ENCODE assay signal across 7 cellular contexts in genomic region chr3:150599611-150600297, GRCh38. TPM values are rescaled to one million over a fixed set of nuclear protein-coding genes. Genes with fewer than 3 reads are reported as not detected.
DNase-seq lines count a peak whose midpoint lies in the region; ATAC-seq, FAIRE-seq and TF ChIP-seq lines count a peak whose summit lies in the region.

No MANE protein-coding gene starts in this region.

- H3K4ac ChIP-seq in IMR-90 (ENCODE audit: low read depth, low read length): peak overlapping the region; percentile 73; the same call in 1 of the 2 replicates

- H3K9ac ChIP-seq in IMR-90 (ENCODE audit: low read depth, low read length): no peak overlapping the region
- no peak overlapping the region for H3K9ac ChIP-seq in kidney (ENCODE audit: low read length in 2 of 2)

- no peak overlapping the region for H3K56ac ChIP-seq in IMR-90 (ENCODE audit: extremely low read depth, insufficient read depth, low read length)

- peaks cover 17 to 46% of the 10 kb centered on the region in 2 experiments for H3K79me1 ChIP-seq in IMR-90 (ENCODE audit: low read depth in 1 of 2, low read length in 2 of 2)

- H3K4me3 ChIP-seq in IMR-90 (ENCODE audit: insufficient read depth, low read depth, low read length) (no peak overlapping the region), osteoblast (ENCODE audit: insufficient read depth, low read length) (peak overlapping the region; percentile 17), kidney (ENCODE audit: low read length in 2 of 2) (no peak overlapping the region)

- H3K27ac ChIP-seq in IMR-90 (ENCODE audit: insufficient read depth, low read length) (no peak overlapping the region), osteoblast (ENCODE audit: low read depth, low read length) (peak overlapping the region; percentile 58), kidney (ENCODE audit: low read depth in 2 of 2, low read length in 2 of 2) (peak overlapping the region in 1 of 2 donors; percentile 29)

- H4K91ac ChIP-seq in IMR-90 (ENCODE audit: insufficient read depth, low read depth, low read length): peak overlapping the region; percentile 40; the same call in 1 of the 2 replicates

- H3K4me1 Mint-ChIP-seq in brain: peaks cover 59% of the 10 kb centered on the region

- H3K18ac ChIP-seq in IMR-90 (ENCODE audit: low read depth, low read length): peak overlapping the region; percentile 34; the same call in 1 of the 2 replicates

- TF ChIP-seq POLR2A in IMR-90 (IDR thresholded peaks at IDR 0.05; ENCODE audit: low read depth, low read length): no peak

- peak overlapping the region; percentile 36; the same call in 1 of the 2 replicates for H3K14ac ChIP-seq in IMR-90 (replicated peaks; ENCODE audit: low read depth, low read length)

- in situ Hi-C loops in IMR-90 (cut with MboI; ENCODE audit: low sequenced_read_pairs): no loop called here

- H3K36me3 Mint-ChIP-seq in brain: peaks cover 19% of the 10 kb centered on the region

- peaks cover 45% of the 10 kb centered on the region for H3K79me2 ChIP-seq in osteoblast (ENCODE audit: insufficient read depth, low read length)

- DNase-seq in IMR-90 (peak; percentile 89), osteoblast (ENCODE audit: insufficient read length, low spot score, missing footprints) (peak; percentile 66), kidney (no peak)
- DNase-seq in activated CD4-positive, CD25-positive, alpha-beta regulatory T cell treated with anti-CD3 and anti-CD28 coated beads, Interleukin-2, amount 50 U/mL, for 72 hours: no peak
- no peak for DNase-seq in activated CD4-positive, alpha-beta T cell treated with anti-CD3 and anti-CD28 coated beads, Interleukin-2, amount 50 U/mL, for 1 hour

- POLR2A ChIA-PET in IMR-90 (lab: Charles Lee; ENCODE audit: unreplicated experiment): no interaction called here

- no peak overlapping the region; the same call in 1 of the 2 replicates for H3K23ac ChIP-seq in IMR-90 (ENCODE audit: low read depth, low read length)

- H2AFZ ChIP-seq in IMR-90 (replicated peaks; ENCODE audit: low read length, poor library complexity) (peak overlapping the region; percentile 73), osteoblast (ENCODE audit: low read length) (peak overlapping the region; percentile 15)

- CTCF ChIA-PET in IMR-90 (lab: Yijun Ruan, JAX): interaction anchor here (0.5 kb wide), 1 partner anchor 36 kb away, joined by 3 read pairs; no protein-coding TSS in a partner anchor

- intact Hi-C loops in IMR-90 (cut with micrococcal nuclease) (loop anchor here (5.0 kb wide), 2 partner anchors 103 to 163 kb away; partner anchors contain the start of genes ERICH6 and SIAH2), kidney (cut with DNase I) (no loop called here)

- peak overlapping the region; percentile 13 to 59; a peak in 3 of 4 replicates for H4K8ac ChIP-seq in IMR-90 (ENCODE audit: low read depth in 2 of 2, low read length in 2 of 2)

- H2BK20ac ChIP-seq in IMR-90 (ENCODE audit: low read depth, low read length): peak overlapping the region; percentile 79; the same call in 1 of the 2 replicates

- no TSS peak for BruUV-seq in IMR-90 (replicated peaks; lab: Mats Ljungman, UMichigan)

- no peak for FAIRE-seq in kidney (lab: Jason Lieb, UNC)

- H3K4me1 ChIP-seq in IMR-90 (ENCODE audit: control insufficient read depth, insufficient read depth, low read length) (no peaks in the 10 kb centered on the region; the same call in 1 of the 2 replicates), osteoblast (ENCODE audit: insufficient read depth, low read length) (peaks cover 29% of the 10 kb centered on the region), kidney (ENCODE audit: control insufficient read depth in 1 of 2, insufficient read depth in 1 of 2, low read depth in 1 of 2, low read length in 2 of 2) (no peaks in the 10 kb centered on the region)

- H3K9me3 Mint-ChIP-seq in brain: peaks cover 0 to 4% (median 0%) of the 10 kb centered on the region in 5 experiments

- H3K9me3 ChIP-seq in IMR-90 (ENCODE audit: control insufficient read depth, insufficient read depth, low read length) (no peaks in the 10 kb centered on the region), osteoblast (ENCODE audit: low read depth, low read length) (no peaks in the 10 kb centered on the region), kidney (ENCODE audit: control insufficient read depth in 1 of 2, low read length in 2 of 2) (no peaks in the 10 kb centered on the region)

- no peak for TF ChIP-seq CTCF in IMR-90 (conservative IDR thresholded peaks at IDR 0.05; ENCODE audit: low read depth, low read length)
- TF ChIP-seq CTCF in brain (conservative IDR thresholded peaks at IDR 0.05): no peak
- no peak for TF ChIP-seq CTCF in osteoblast (IDR thresholded peaks at IDR 0.05; ENCODE audit: extremely low read depth, low read depth, low read length)
- TF ChIP-seq CTCF in kidney (IDR thresholded peaks at IDR 0.05; ENCODE audit: borderline replicate concordance, extremely low read depth, insufficient read depth): no peak

- H4K20me1 ChIP-seq in IMR-90 (ENCODE audit: insufficient read depth, low read length): peaks cover 12% of the 10 kb centered on the region
- no peaks in the 10 kb centered on the region for H4K20me1 ChIP-seq in osteoblast (ENCODE audit: insufficient read depth, low read length)

- H2BK120ac ChIP-seq in IMR-90 (ENCODE audit: low read depth, low read length): peak overlapping the region; percentile 58; the same call in 1 of the 2 replicates

- ATAC-seq in GM18868 (IDR thresholded peaks at IDR 0.05; ENCODE audit: unreplicated experiment) (peak; percentile 37), IMR-90 (ENCODE audit: low read depth) (peak; percentile 2; the same call in 1 of the 2 replicates)

- peak overlapping the region; percentile 94 for H2BK5ac ChIP-seq in IMR-90 (ENCODE audit: low read depth, low read length, poor library complexity, severe bottlenecking)

- dilution Hi-C loops in IMR-90 (cut with HindIII; ENCODE audit: low sequenced_read_pairs, unreplicated experiment): no loop called here

- H2BK15ac ChIP-seq in IMR-90 (ENCODE audit: low read depth, low read length): peak overlapping the region; percentile 67; the same call in 1 of the 3 replicates

- H2AK9ac ChIP-seq in IMR-90 (replicated peaks; ENCODE audit: low read depth, low read length, poor library complexity): peak overlapping the region; percentile 29

- H3K4me2 ChIP-seq in IMR-90 (ENCODE audit: low read depth, low read length): peak overlapping the region; percentile 33; the same call in 1 of the 2 replicates
- peak overlapping the region; percentile 75 for H3K4me2 ChIP-seq in osteoblast (ENCODE audit: insufficient read depth, low read length)

- no peak overlapping the region; the same call in 1 of the 2 replicates for H4K5ac ChIP-seq in IMR-90 (ENCODE audit: low read depth, low read length)

- peaks cover 3% of the 10 kb centered on the region; the same call in 1 of the 2 replicates for H3K9me1 ChIP-seq in IMR-90 (ENCODE audit: insufficient read depth, low read length)

- TF ChIP-seq RAD21 in IMR-90 (IDR thresholded peaks at IDR 0.05; ENCODE audit: low read length): no peak

- no CpG with 5 or more reads among the region's 4 CpGs for WGBS in IMR-90 (ENCODE audit: extremely low coverage in 2 of 2, insufficient read length in 1 of 2), 2 experiments

- H3K36me3 ChIP-seq in IMR-90 (ENCODE audit: control insufficient read depth, insufficient read depth, low read length) (no peaks in the 10 kb centered on the region), osteoblast (ENCODE audit: insufficient read depth, low read length) (no peaks in the 10 kb centered on the region), kidney (ENCODE audit: control insufficient read depth in 1 of 2, insufficient read depth in 2 of 2, low read length in 2 of 2) (no peaks in the 10 kb centered on the region)

- H2AK5ac ChIP-seq in IMR-90 (ENCODE audit: low read depth, low read length): peak overlapping the region; percentile 49; the same call in 1 of the 2 replicates

- H3K27me3 ChIP-seq in IMR-90 (ENCODE audit: control insufficient read depth, insufficient read depth, low read length) (no peaks in the 10 kb centered on the region), osteoblast (ENCODE audit: insufficient read depth, low read length) (no peaks in the 10 kb centered on the region)

- peak overlapping the region in 4 of 5 experiments; percentile 6 to 60 (median 12) for H3K4me3 Mint-ChIP-seq in brain

- H3K27me3 Mint-ChIP-seq in brain: peaks cover 14% of the 10 kb centered on the region

- peak overlapping the region in 4 of 5 experiments; percentile 10 to 91 (median 38) for H3K27ac Mint-ChIP-seq in brain

TF ChIP-seq in IMR-90, 13 proteins besides CTCF, POLR2A, EP300 and RAD21:
- no peak for TF ChIP-seq RCOR1 (IDR thresholded peaks at IDR 0.05; ENCODE audit: insufficient replicate concordance, low read length)
- no peak for TF ChIP-seq NFE2L2 (IDR thresholded peaks at IDR 0.05; ENCODE audit: low read depth, low read length)
- TF ChIP-seq CHD1 (IDR thresholded peaks at IDR 0.05; ENCODE audit: low read depth, low read length): no peak
- 0 out of 2 replicates have a peak, but pooled peaks have one; percentile 40 for TF ChIP-seq FOS (IDR thresholded peaks at IDR 0.05; ENCODE audit: low read depth, low read length)
- TF ChIP-seq RFX5 (IDR thresholded peaks at IDR 0.05; ENCODE audit: low read depth, low read length): no peak

RNA-seq across cellular contexts. Expression of gene SELENOT, which starts 3.4 kb away (rescaled TPM):
- total RNA-seq in IMR-90 (2012; rRNA removed): 399 and 415 TPM in 2 replicates
- polyA plus RNA-seq in IMR-90 (2012; rRNA removed): 344 and 365 TPM in 2 replicates
- 120 and 131 TPM in 2 replicates for polyA plus RNA-seq in IMR-90 (2012; cell fraction: cytosol; rRNA removed)
- 25.9 and 145 TPM in 2 replicates for polyA plus RNA-seq in IMR-90 (2012; cell fraction: nucleus; rRNA removed; ENCODE audit: low replicate concordance)
- polyA plus RNA-seq in brain (ENCODE audit: insufficient read depth, low read depth, low replicate concordance): 47.2 TPM
- total RNA-seq in osteoblast: 87.9 and 94.3 TPM in 2 replicates
- total RNA-seq in kidney: 116 TPM
- 120 TPM for polyA plus RNA-seq in kidney (ENCODE audit: insufficient read depth, low read depth, low replicate concordance)

RNA-seq across cellular contexts. Expression of gene EIF2A, which starts 53.2 kb away (rescaled TPM):
- 138 and 166 TPM in 2 replicates for total RNA-seq in IMR-90 (2012; rRNA removed)
- polyA plus RNA-seq in IMR-90 (2012; rRNA removed): 58.6 and 61.2 TPM in 2 replicates
- 22.8 and 26.1 TPM in 2 replicates for polyA plus RNA-seq in IMR-90 (2012; cell fraction: cytosol; rRNA removed)
- 11.6 and 71.5 TPM in 2 replicates for polyA plus RNA-seq in IMR-90 (2012; cell fraction: nucleus; rRNA removed; ENCODE audit: low replicate concordance)
- polyA plus RNA-seq in brain (ENCODE audit: insufficient read depth, low read depth, low replicate concordance): 62.8 TPM
- 230 and 238 TPM in 2 replicates for total RNA-seq in osteoblast
- 70.5 TPM for total RNA-seq in kidney
- 48.2 TPM for polyA plus RNA-seq in kidney (ENCODE audit: insufficient read depth, low read depth, low replicate concordance)

RNA-seq across cellular contexts. Expression of gene SERP1, which starts 53.5 kb away (rescaled TPM):
- total RNA-seq in IMR-90 (2012; rRNA removed) (64.0 and 111 TPM in 2 replicates), osteoblast (97.5 and 124 TPM in 2 replicates), kidney (90.3 TPM)
- polyA plus RNA-seq in IMR-90 (2012; rRNA removed) (73.4 and 106 TPM in 2 replicates), brain (ENCODE audit: insufficient read depth, low read depth, low replicate concordance) (57.0 TPM), kidney (ENCODE audit: insufficient read depth, low read depth, low replicate concordance) (84.0 TPM)
- polyA plus RNA-seq in IMR-90 (2012; cell fraction: cytosol; rRNA removed): 397 and 526 TPM in 2 replicates
- 154 and 304 TPM in 2 replicates for polyA plus RNA-seq in IMR-90 (2012; cell fraction: nucleus; rRNA removed; ENCODE audit: low replicate concordance)

Comparison
In these comparisons a context has a peak if more than half of its experiments do, and no peak if none do; other contexts are left out.
1. DNase-seq: peak in IMR-90 (single experiment) and osteoblast (single experiment); none in activated CD4-positive, CD25-positive, alpha-beta regulatory T cell treated with anti-CD3 and anti-CD28 coated beads, Interleukin-2, amount 50 U/mL, for 72 hours (single experiment), activated CD4-positive, alpha-beta T cell treated with anti-CD3 and anti-CD28 coated beads, Interleukin-2, amount 50 U/mL, for 1 hour (single experiment) and kidney (single experiment).